In the genomic region with DNA sequence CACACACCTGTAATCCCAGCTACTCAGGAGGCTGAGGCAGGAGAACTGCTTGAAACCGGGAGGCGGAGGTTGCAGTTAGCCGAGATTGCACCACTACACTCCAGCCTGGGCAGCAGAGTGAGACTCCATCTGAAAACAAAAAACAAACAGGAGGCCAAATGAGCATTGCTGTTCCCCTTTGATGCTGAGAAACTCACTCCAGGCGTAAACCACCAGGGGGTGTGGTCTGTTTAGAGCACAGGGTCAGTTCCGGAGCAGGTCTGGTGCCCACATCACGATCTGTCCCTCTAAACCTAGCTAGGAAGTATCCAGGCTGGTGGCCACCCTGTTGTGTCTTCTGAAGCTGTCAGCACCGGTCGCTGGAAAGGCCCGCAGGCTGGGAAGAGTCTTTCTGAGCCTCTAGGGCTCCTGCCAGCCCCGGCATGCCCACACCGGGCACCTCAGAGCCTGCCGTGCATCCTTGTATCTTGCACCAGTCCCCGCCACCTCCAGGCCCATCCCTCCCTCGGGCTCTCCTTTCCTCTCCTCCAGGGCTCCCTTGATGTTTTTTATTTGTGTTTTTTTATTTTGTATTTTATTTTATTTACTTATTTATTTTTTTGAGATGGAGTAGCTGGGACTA, we compare ENCODE assay signal across 22 cellular contexts.
A peak's percentile ranks its signal among the peaks of the same experiment; 100 is the strongest.
DNase-seq lines count a peak whose midpoint lies in the region; ATAC-seq and TF ChIP-seq lines count a peak whose summit lies in the region.
"Had no signal": no experiment of that assay in that cellular context is flagged by ENCODE, and none has a peak within 500 bp of the region (broad histone marks: within the 10 kb centered on the region; RNA-seq: fewer than 3 reads in every experiment).

No MANE protein-coding gene starts in this region.

- H2AFZ ChIP-seq in SK-N-SH (ENCODE audit: low read depth) = no peak overlapping the region
- H2AFZ ChIP-seq: GM23248 had no signal

- H3K4me1 ChIP-seq in HEK293 (ENCODE audit: control insufficient read depth, insufficient read depth, low read length) (no peaks in the 10 kb centered on the region), SK-N-SH (ENCODE audit: control insufficient read depth in 1 of 2, insufficient read depth in 2 of 2, low read depth in 1 of 2, low read length in 1 of 2) (peaks cover 18 to 28% of the 10 kb centered on the region in 2 experiments), foreskin keratinocyte (peaks cover 12% of the 10 kb centered on the region), aorta (ENCODE audit: control insufficient read depth in 1 of 2, insufficient read depth in 2 of 2, low read length in 2 of 2) (no peaks in the 10 kb centered on the region), spleen (no peaks in the 10 kb centered on the region)

- TF ChIP-seq EP300 in SK-N-SH (IDR thresholded peaks at IDR 0.05; ENCODE audit: borderline replicate concordance in 1 of 2, low read depth in 1 of 2, low read length in 1 of 2) = no peak

- intact Hi-C loops in aorta (cut with DNase I) (no loop called here), spleen (cut with DNase I; ENCODE audit: low total_unique reads) (no loop called here)
- intact Hi-C loops in activated CD4-positive, alpha-beta memory T cell treated with anti-CD3 and anti-CD28 coated beads for 36 hours (cut with micrococcal nuclease) = no loop called here

- H3K9me3 ChIP-seq in HEK293 (ENCODE audit: control insufficient read depth, insufficient read depth, low read depth, low read length) = no peaks in the 10 kb centered on the region
- H3K9me3 ChIP-seq in SK-N-SH = no peaks in the 10 kb centered on the region
- H3K9me3 ChIP-seq in aorta (ENCODE audit: control insufficient read depth, low read length) = no peaks in the 10 kb centered on the region
- H3K9me3 ChIP-seq in spleen = no peaks in the 10 kb centered on the region
- H3K9me3 ChIP-seq: body of pancreas had no signal

- no peaks in the 10 kb centered on the region for H4K20me1 ChIP-seq in SK-N-SH (ENCODE audit: insufficient read depth)

- CTCF ChIA-PET in HEK293 (lab: Yijun Ruan, JAX) = interaction anchor here (0.7 kb wide), 1 partner anchor 24 kb away, joined by 3 read pairs; no protein-coding TSS in a partner anchor
- CTCF ChIA-PET in SK-N-SH (lab: Yijun Ruan, JAX) = interaction anchor here (1.6 to 2.0 kb wide), 3 partner anchors 16 to 50 kb away, joined by 4 to 7 read pairs (median 6); no protein-coding TSS in a partner anchor
- CTCF ChIA-PET in activated CD4-positive, alpha-beta memory T cell treated with anti-CD3 and anti-CD28 coated beads for 36 hours (lab: Charles Lee) = interaction anchor here (0.6 kb wide), 1 partner anchor 9 kb away, joined by 3 read pairs; no protein-coding TSS in a partner anchor

- H3K9me3 Mint-ChIP-seq in activated CD4-positive, alpha-beta memory T cell treated with anti-CD3 and anti-CD28 coated beads for 36 hours = no peaks in the 10 kb centered on the region
- H3K9me3 Mint-ChIP-seq: activated naive CD8-positive, alpha-beta T cell treated with anti-CD3 and anti-CD28 coated beads, Interleukin-2, amount 10 ng/mL, durations not matched to agents 7 days and 5 days had no signal

- no peak for TF ChIP-seq CTCF in HEK293 (tag by site-specific recombination; IDR thresholded peaks at IDR 0.05)
- TF ChIP-seq CTCF in SK-N-SH (IDR thresholded peaks at IDR 0.05) = peak; percentile 9; the same call in 1 of the 2 replicates
- no peak for TF ChIP-seq CTCF in foreskin keratinocyte (conservative IDR thresholded peaks at IDR 0.05)
- no peak for TF ChIP-seq CTCF in spleen (IDR thresholded peaks at IDR 0.05 in 8 of 11, conservative IDR thresholded peaks at IDR 0.05 in 3 of 11)

- TF ChIP-seq POLR2A in spleen (IDR thresholded peaks at IDR 0.05) = no peak

- peaks cover 17% of the 10 kb centered on the region for H3F3A ChIP-seq in SK-N-SH (replicated peaks; ENCODE audit: insufficient read depth)

- H3K9me2 ChIP-seq in SK-N-SH = no peaks in the 10 kb centered on the region

- H3K36me3 ChIP-seq in HEK293 (ENCODE audit: control insufficient read depth in 2 of 2, insufficient read depth in 1 of 2, low read length in 2 of 2) (peaks cover 0 to 3% of the 10 kb centered on the region in 2 experiments; a peak in 2 of 3 replicates), SK-N-SH (replicated peaks in 1 of 2; ENCODE audit: control insufficient read depth in 1 of 2, insufficient read depth in 2 of 2, low read length in 1 of 2) (peaks cover 0 to 3% of the 10 kb centered on the region in 2 experiments), aorta (ENCODE audit: control insufficient read depth in 1 of 2, insufficient read depth in 2 of 2, low read length in 1 of 2) (no peaks in the 10 kb centered on the region), spleen (peaks cover 0 to 56% (median 0%) of the 10 kb centered on the region in 6 donors)
- H3K36me3 ChIP-seq: WERI-Rb-1 had no signal

- TF ChIP-seq RAD21 in SK-N-SH (IDR thresholded peaks at IDR 0.05; ENCODE audit: low read length) = no peak

- WGBS in SK-N-SH (ENCODE audit: low lambda C conversion rate) = 92% methylated on average over 13 of the region's 14 CpGs
- 92% methylated on average over 14 of the region's 14 CpGs for WGBS in aorta, 2 donors
- WGBS in spleen, 5 donors = 88 to 97% (median 94%) methylated on average over 14 of the region's 14 CpGs

- DNase-seq in SK-N-SH = no peak
- peak; percentile 34 to 37 for DNase-seq in foreskin keratinocyte
- DNase-seq in aorta = no peak
- DNase-seq in spleen = no peak
- DNase-seq in superior temporal gyrus (ENCODE audit: extremely low spot score) = no peak
- DNase-seq in activated CD4-positive, alpha-beta memory T cell treated with anti-CD3 and anti-CD28 coated beads for 36 hours = no peak
- DNase-seq: activated CD8-positive, alpha-beta memory T cell treated with anti-CD3 and anti-CD28 coated beads, Interleukin-2, amount 50 U/mL, for 4 hours; activated naive CD8-positive, alpha-beta T cell treated with anti-CD3 and anti-CD28 coated beads, Interleukin-2, amount 10 ng/mL, durations not matched to agents 7 days and 5 days; body of pancreas; DMS79 treated with DMSO at 0.1 percent for 48 hours; effector memory CD4-positive, alpha-beta T cell; kidney glomerular epithelial cell; NCI-H1092 treated with DMSO at 0.1 percent for 48 hours; NCI-H1930; NCI-H345; NCI-H82; nucleus accumbens; stimulated activated CD4-positive, alpha-beta T cell treated with anti-CD3 and anti-CD28 coated beads, Interleukin-4, amount 100 ng/mL, for 1 hour; stimulated activated naive CD4-positive, alpha-beta T cell treated with Interleukin-2 at 50 U/mL for 16 hours; WERI-Rb-1 had no signal

- POLR2A ChIA-PET in HEK293 (lab: Yijun Ruan, JAX) (no interaction called here), SK-N-SH (lab: Yijun Ruan, JAX) (interaction anchor here (0.6 kb wide), 1 partner anchor 21 kb away, joined by 3 read pairs; no protein-coding TSS in a partner anchor)
- POLR2A ChIA-PET in activated CD4-positive, alpha-beta memory T cell treated with anti-CD3 and anti-CD28 coated beads for 36 hours (lab: Charles Lee) = no interaction called here

- H3K27ac Mint-ChIP-seq in activated CD4-positive, alpha-beta memory T cell treated with anti-CD3 and anti-CD28 coated beads for 36 hours = no peak overlapping the region
- H3K27ac Mint-ChIP-seq: activated naive CD8-positive, alpha-beta T cell treated with anti-CD3 and anti-CD28 coated beads, Interleukin-2, amount 10 ng/mL, durations not matched to agents 7 days and 5 days had no signal

- H3K36me3 Mint-ChIP-seq in activated CD4-positive, alpha-beta memory T cell treated with anti-CD3 and anti-CD28 coated beads for 36 hours = no peaks in the 10 kb centered on the region
- H3K36me3 Mint-ChIP-seq: activated naive CD8-positive, alpha-beta T cell treated with anti-CD3 and anti-CD28 coated beads, Interleukin-2, amount 10 ng/mL, durations not matched to agents 7 days and 5 days had no signal

- H3K27ac ChIP-seq in HEK293 (ENCODE audit: extremely low read depth, low read depth, low read length) (no peak overlapping the region), SK-N-SH (ENCODE audit: low read depth in 2 of 2, low read length in 1 of 2) (peak overlapping the region in 1 of 2 experiments; percentile 86; a peak in 2 of 4 replicates), foreskin keratinocyte (peak overlapping the region; percentile 50), aorta (ENCODE audit: low read depth in 1 of 2, low read length in 2 of 2) (no peak overlapping the region), spleen (no peak overlapping the region)
- H3K27ac ChIP-seq: body of pancreas, GM23248, WERI-Rb-1 had no signal

- ATAC-seq in foreskin keratinocyte (peak; percentile 71), aorta (ENCODE audit: low FRiP score) (peak; percentile 48)
- ATAC-seq: body of pancreas had no signal

- no peak overlapping the region for H3K9ac ChIP-seq in SK-N-SH
- H3K9ac ChIP-seq: GM23248 had no signal

- H3K4me3 Mint-ChIP-seq in activated CD4-positive, alpha-beta memory T cell treated with anti-CD3 and anti-CD28 coated beads for 36 hours = no peak overlapping the region
- H3K4me3 Mint-ChIP-seq: activated naive CD8-positive, alpha-beta T cell treated with anti-CD3 and anti-CD28 coated beads, Interleukin-2, amount 10 ng/mL, durations not matched to agents 7 days and 5 days had no signal

- H3K4me3 ChIP-seq in HEK293 (ENCODE audit: low read depth, low read length) (no peak overlapping the region), SK-N-SH (ENCODE audit: low read depth in 2 of 2, low read length in 1 of 2) (no peak overlapping the region), aorta (ENCODE audit: low read length in 2 of 2) (no peak overlapping the region), spleen (no peak overlapping the region)
- H3K4me3 ChIP-seq: body of pancreas, GM23248 had no signal

- no peak overlapping the region for H3K4me2 ChIP-seq in SK-N-SH

- H3K27me3 Mint-ChIP-seq in activated CD4-positive, alpha-beta memory T cell treated with anti-CD3 and anti-CD28 coated beads for 36 hours = no peaks in the 10 kb centered on the region
- H3K27me3 Mint-ChIP-seq: activated naive CD8-positive, alpha-beta T cell treated with anti-CD3 and anti-CD28 coated beads, Interleukin-2, amount 10 ng/mL, durations not matched to agents 7 days and 5 days had no signal

- no peaks in the 10 kb centered on the region for H3K4me1 Mint-ChIP-seq in activated CD4-positive, alpha-beta memory T cell treated with anti-CD3 and anti-CD28 coated beads for 36 hours (ENCODE audit: low read depth)

- H3K27me3 ChIP-seq in SK-N-SH (ENCODE audit: insufficient read depth) (no peaks in the 10 kb centered on the region), foreskin keratinocyte (no peaks in the 10 kb centered on the region), aorta (ENCODE audit: control insufficient read depth in 1 of 2, insufficient read depth in 2 of 2, low read length in 1 of 2) (no peaks in the 10 kb centered on the region), spleen (replicated peaks in 1 of 7) (no peaks in the 10 kb centered on the region)
- H3K27me3 ChIP-seq: body of pancreas had no signal

- no peaks in the 10 kb centered on the region for H3K79me2 ChIP-seq in SK-N-SH (ENCODE audit: insufficient read depth)

Comparison
In these comparisons a context has a peak if more than half of its experiments do, and no peak if none do; other contexts are left out.
1. DNase-seq: peak in foreskin keratinocyte (2 of 2); none in SK-N-SH (single experiment), aorta (0 of 2), spleen (single experiment), superior temporal gyrus (single experiment) and activated CD4-positive, alpha-beta memory T cell treated with anti-CD3 and anti-CD28 coated beads for 36 hours (single experiment).
2. Of the 4 proteins assayed by ChIP-seq in both HEK293 and SK-N-SH: peak only in HEK293: none; only in SK-N-SH: CTCF; in both: none; in neither: 3.